Comparison of ENCODE assay signal across 17 cellular contexts in the genomic region with DNA sequence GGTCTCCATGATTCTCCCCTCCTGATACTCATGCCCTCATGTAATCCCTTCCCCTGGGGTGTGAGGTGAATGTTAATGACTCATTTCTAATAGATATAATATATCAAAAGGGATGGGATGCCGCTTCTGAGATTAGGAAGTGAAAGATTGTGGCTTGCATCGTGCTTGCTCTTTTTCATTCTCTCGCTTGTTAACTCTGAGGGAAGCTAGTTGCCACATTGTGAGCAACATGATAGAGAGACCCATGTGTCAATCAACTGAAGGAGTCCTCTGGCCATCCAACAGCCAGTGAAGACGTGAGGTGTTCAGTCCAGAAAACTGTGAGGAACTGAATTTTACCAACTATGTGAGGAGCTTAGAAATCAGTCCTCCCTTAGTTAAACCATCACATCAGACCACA. TPM values are rescaled to one million over a fixed set of nuclear protein-coding genes. Genes with fewer than 3 reads are reported as not detected.
DNase-seq lines count a peak whose midpoint lies in the region; ATAC-seq, FAIRE-seq and TF ChIP-seq lines count a peak whose summit lies in the region.
"Had no signal": no experiment of that assay in that cellular context is flagged by ENCODE, and none has a peak within 500 bp of the region (broad histone marks: within the 10 kb centered on the region; RNA-seq: fewer than 3 reads in every experiment).

No MANE protein-coding gene starts in this region.

- no peaks in the 10 kb centered on the region for H3K4me1 Mint-ChIP-seq in natural killer cell
- H3K4me1 Mint-ChIP-seq: mesothelial cell of epicardium had no signal

- intact Hi-C loops in kidney (cut with DNase I) (no loop called here), natural killer cell (cut with micrococcal nuclease) (no loop called here)

- H3K27ac Mint-ChIP-seq in natural killer cell, result no peak overlapping the region
- H3K27ac Mint-ChIP-seq: mesothelial cell of epicardium had no signal

- H3K27ac ChIP-seq in kidney (ENCODE audit: low read depth in 2 of 2, low read length in 2 of 2), result no peak overlapping the region
- H3K27ac ChIP-seq: BLaER1 treated with 17β-estradiol and CSF1 and Interleukin-3, amounts not matched to agents 10 nM and 100 nM; brain microvascular endothelial cell; psoas muscle had no signal

- H3K4me3 ChIP-seq in kidney (ENCODE audit: low read length in 2 of 2), result no peak overlapping the region
- H3K4me3 ChIP-seq: BLaER1 treated with 17β-estradiol and CSF1 and Interleukin-3, amounts not matched to agents 10 nM and 100 nM; psoas muscle had no signal

- H3K36me3 ChIP-seq in kidney (ENCODE audit: control insufficient read depth in 1 of 2, insufficient read depth in 2 of 2, low read length in 2 of 2), result no peaks in the 10 kb centered on the region
- H3K36me3 ChIP-seq: BLaER1 treated with 17β-estradiol and CSF1 and Interleukin-3, amounts not matched to agents 10 nM and 100 nM; brain microvascular endothelial cell had no signal

- TF ChIP-seq CTCF in kidney (IDR thresholded peaks at IDR 0.05; ENCODE audit: borderline replicate concordance, extremely low read depth, insufficient read depth) (no peak), natural killer cell (IDR thresholded peaks at IDR 0.05) (no peak)

- H3K9me3 Mint-ChIP-seq in natural killer cell, result no peaks in the 10 kb centered on the region
- H3K9me3 Mint-ChIP-seq: mesothelial cell of epicardium had no signal

- H3K4me1 ChIP-seq in kidney (ENCODE audit: control insufficient read depth in 1 of 2, insufficient read depth in 1 of 2, low read depth in 1 of 2, low read length in 2 of 2), result no peaks in the 10 kb centered on the region
- H3K4me1 ChIP-seq: psoas muscle had no signal

- H3K9ac ChIP-seq in kidney (ENCODE audit: low read length in 2 of 2), result no peak overlapping the region
- H3K9ac ChIP-seq: BLaER1 treated with 17β-estradiol and CSF1 and Interleukin-3, amounts not matched to agents 10 nM and 100 nM had no signal

- ATAC-seq in GM18511 (IDR thresholded peaks at IDR 0.05; ENCODE audit: unreplicated experiment), result peak; percentile 99
- peak; percentile 82 for ATAC-seq in GM19455 (IDR thresholded peaks at IDR 0.05; ENCODE audit: unreplicated experiment)
- ATAC-seq in HG02884 (IDR thresholded peaks at IDR 0.05; ENCODE audit: unreplicated experiment), result peak; percentile 76
- ATAC-seq in HG03558 (IDR thresholded peaks at IDR 0.05; ENCODE audit: extremely low read depth, unreplicated experiment), result peak; percentile 71
- no peak for ATAC-seq in natural killer cell
- ATAC-seq: psoas muscle had no signal

- FAIRE-seq in kidney (lab: Jason Lieb, UNC), result no peak
- FAIRE-seq: endothelial cell of umbilical vein had no signal

- no peak overlapping the region for H3K4me3 Mint-ChIP-seq in natural killer cell
- H3K4me3 Mint-ChIP-seq: mesothelial cell of epicardium had no signal

- H3K9me3 ChIP-seq in kidney (ENCODE audit: control insufficient read depth in 1 of 2, low read length in 2 of 2), result no peaks in the 10 kb centered on the region
- H3K9me3 ChIP-seq: psoas muscle had no signal

- DNase-seq in central memory CD4-positive, alpha-beta T cell, result no peak
- no peak for DNase-seq in kidney
- DNase-seq in AG08396 (ENCODE audit: low spot score), result no peak
- DNase-seq in natural killer cell, result no peak
- DNase-seq: brain microvascular endothelial cell; H7; Karpas-422; psoas muscle; stimulated activated CD4-positive, alpha-beta T cell treated with anti-CD3 and anti-CD28 coated beads, Interleukin-4, amount 100 ng/mL, for 4 hours had no signal

- H3K27me3 Mint-ChIP-seq in natural killer cell (ENCODE audit: low read depth in 2 of 2), result no peaks in the 10 kb centered on the region

- no peaks in the 10 kb centered on the region for H3K36me3 Mint-ChIP-seq in natural killer cell
- H3K36me3 Mint-ChIP-seq: mesothelial cell of epicardium had no signal

RNA-seq across cellular contexts. Expression of a gene that starts 28.9 kb away (rescaled TPM):
- total RNA-seq in kidney (not detected), natural killer cell (not detected)
- not detected for polyA plus RNA-seq in kidney (ENCODE audit: insufficient read depth, low read depth, low replicate concordance)
- total RNA-seq: endothelial cell of umbilical vein, H7, mesothelial cell of epicardium, psoas muscle had no signal
- polyA plus RNA-seq: endothelial cell of umbilical vein, psoas muscle had no signal

RNA-seq across cellular contexts. Expression of a gene that starts 29.6 kb away (rescaled TPM):
- total RNA-seq in kidney, result 0.28 TPM
- not detected for polyA plus RNA-seq in kidney (ENCODE audit: insufficient read depth, low read depth, low replicate concordance)
- 1 to 10 TPM in 2 of 3 donors, under 1 TPM in 1; 0.48 to 2.3 (median 2.1) TPM for total RNA-seq in natural killer cell
- total RNA-seq: endothelial cell of umbilical vein, H7, mesothelial cell of epicardium, psoas muscle, temporal lobe had no signal
- polyA plus RNA-seq: endothelial cell of umbilical vein, psoas muscle had no signal

Comparison
In these comparisons a context has a peak if more than half of its experiments do, and no peak if none do; other contexts are left out.
1. ATAC-seq: peak in GM18511 (single experiment), GM19455 (single experiment), HG02884 (single experiment) and HG03558 (single experiment); none in natural killer cell (0 of 3).